Comparison of ENCODE assay signal across 1 cellular context in genomic region chr4:88698539-88698938, GRCh38.
TF ChIP-seq lines count a peak whose summit lies in the region.

No MANE protein-coding gene starts in this region.

TF ChIP-seq in GM23338, 12 proteins besides CTCF, POLR2A, EP300 and RAD21 (continued from another document):
- no peak for TF ChIP-seq ZNF462 (CRISPR knock-in tag; IDR thresholded peaks at IDR 0.05)
- no peak for TF ChIP-seq STAT1 (IDR thresholded peaks at IDR 0.05; ENCODE audit: unreplicated experiment)
- no peak for TF ChIP-seq JUNB (IDR thresholded peaks at IDR 0.05; ENCODE audit: unreplicated experiment)
- TF ChIP-seq ETS1 (IDR thresholded peaks at IDR 0.05), result no peak
- no peak for TF ChIP-seq ZNF114 (CRISPR knock-in tag; IDR thresholded peaks at IDR 0.05)
- no peak for TF ChIP-seq EZH2 (IDR thresholded peaks at IDR 0.05; ENCODE audit: low read depth, unreplicated experiment)
- TF ChIP-seq ZNF331 (CRISPR knock-in tag; IDR thresholded peaks at IDR 0.05; ENCODE audit: low read depth), result no peak
- no peak for TF ChIP-seq NANOG (IDR thresholded peaks at IDR 0.05; ENCODE audit: borderline replicate concordance)
- no peak for TF ChIP-seq REST (IDR thresholded peaks at IDR 0.05; ENCODE audit: unreplicated experiment)
- no peak for TF ChIP-seq CREB1 (CRISPR knock-in tag; IDR thresholded peaks at IDR 0.05; ENCODE audit: low read depth)
